ENCODE assay signal across 8 cellular contexts in genomic region chr7:108211382-108212201, GRCh38.
A peak's percentile ranks its signal among the peaks of the same experiment; 100 is the strongest.
DNase-seq lines count a peak whose midpoint lies in the region; ATAC-seq and TF ChIP-seq lines count a peak whose summit lies in the region.

No MANE protein-coding gene starts in this region.

- peak overlapping the region; percentile 93 for H3K27ac Mint-ChIP-seq in stimulated activated naive B cell treated with anti-CD40 and anti-IgM and Interleukin-4, amounts not matched to agents 10 μg/mL and 1 μg/mL and 100 μg/mL, for 72 hours

- H3K4me3 ChIP-seq in GM23248 (no peak overlapping the region), MG63 (no peak overlapping the region), adipocyte (ENCODE audit: low read length) (no peak overlapping the region), upper lobe of left lung (no peak overlapping the region)

- in situ Hi-C loops in GM23248 (cut with MboI): no loop called here

- no peaks in the 10 kb centered on the region for H3F3A ChIP-seq in GM23248 (ENCODE audit: insufficient read depth)

- H3K27ac ChIP-seq in GM23248 (no peak overlapping the region), upper lobe of left lung (no peak overlapping the region)

- DNase-seq in GDM1 (lab: John Stamatoyannopoulos, UW) (peak; percentile 39), GM23248 (peak; percentile 53), MG63 (peak; percentile 22), adipocyte (ENCODE audit: low read depth) (peak; percentile 25), upper lobe of left lung (no peak)
- peak; percentile 66 for DNase-seq in stimulated activated naive B cell treated with anti-CD40 and anti-IgM and Interleukin-4, amounts not matched to agents 10 μg/mL and 1 μg/mL and 100 μg/mL, for 72 hours
- no peak for DNase-seq in stimulated activated CD4-positive, alpha-beta T cell treated with anti-CD3 and anti-CD28 coated beads, Interleukin-1b, Interleukin-23, amount 100 ng/mL, for 48 hours
- no peak for DNase-seq in effector CD8-positive, alpha-beta T cell (lab: John Stamatoyannopoulos, UW)

- TF ChIP-seq CTCF in upper lobe of left lung (IDR thresholded peaks at IDR 0.05): no peak

- peaks cover 10 to 28% of the 10 kb centered on the region in 2 donors for H3K27me3 Mint-ChIP-seq in stimulated activated naive B cell treated with anti-CD40 and anti-IgM and Interleukin-4, amounts not matched to agents 10 μg/mL and 1 μg/mL and 100 μg/mL, for 72 hours

- H3K9ac ChIP-seq in GM23248 (no peak overlapping the region), adipocyte (ENCODE audit: low read length) (no peak overlapping the region)

- TF ChIP-seq EP300 in upper lobe of left lung (IDR thresholded peaks at IDR 0.05): no peak

- no peaks in the 10 kb centered on the region for H4K20me1 ChIP-seq in GM23248 (ENCODE audit: insufficient read depth)

- H3K79me2 ChIP-seq in GM23248 (ENCODE audit: insufficient read depth): no peaks in the 10 kb centered on the region

- H3K27me3 ChIP-seq in GM23248 (replicated peaks; ENCODE audit: insufficient read depth) (no peaks in the 10 kb centered on the region), MG63 (no peaks in the 10 kb centered on the region), adipocyte (replicated peaks; ENCODE audit: control insufficient read depth, insufficient read depth, low read length) (no peaks in the 10 kb centered on the region), upper lobe of left lung (no peaks in the 10 kb centered on the region)

- peaks cover 11 to 15% of the 10 kb centered on the region in 2 donors for H3K36me3 Mint-ChIP-seq in stimulated activated naive B cell treated with anti-CD40 and anti-IgM and Interleukin-4, amounts not matched to agents 10 μg/mL and 1 μg/mL and 100 μg/mL, for 72 hours

- H3K4me2 ChIP-seq in GM23248 (ENCODE audit: unreplicated experiment): no peak overlapping the region

- H3K9me3 ChIP-seq in GM23248 (ENCODE audit: low read depth) (no peaks in the 10 kb centered on the region), MG63 (no peaks in the 10 kb centered on the region), adipocyte (ENCODE audit: control insufficient read depth, low read length) (no peaks in the 10 kb centered on the region), upper lobe of left lung (no peaks in the 10 kb centered on the region)

- no peaks in the 10 kb centered on the region for H3K9me2 ChIP-seq in GM23248 (ENCODE audit: insufficient read depth)

- H3K4me1 ChIP-seq in GM23248 (ENCODE audit: insufficient read depth) (peaks cover 8% of the 10 kb centered on the region), adipocyte (ENCODE audit: control insufficient read depth, insufficient read depth, low read length) (peaks cover 11% of the 10 kb centered on the region), upper lobe of left lung (no peaks in the 10 kb centered on the region)

- no peaks in the 10 kb centered on the region for H3K36me3 ChIP-seq in GM23248 (ENCODE audit: low read depth)
- no peaks in the 10 kb centered on the region for H3K36me3 ChIP-seq in MG63
- H3K36me3 ChIP-seq in adipocyte (ENCODE audit: control insufficient read depth, insufficient read depth, low read length, severe bottlenecking): peaks cover 38% of the 10 kb centered on the region
- H3K36me3 ChIP-seq in upper lobe of left lung: no peaks in the 10 kb centered on the region

- WGBS in GM23248 (ENCODE audit: low coverage in 1 of 2, low lambda C conversion rate in 2 of 2, missing lambda C conversion rate in 2 of 2), 2 experiments: 73 to 76% methylated on average over 7 of the region's 7 CpGs
- 73 to 82% methylated on average over 4 to 7 of the region's 7 CpGs for WGBS in upper lobe of left lung, 2 donors

- peaks cover 15% of the 10 kb centered on the region in 2 donors for H3K4me1 Mint-ChIP-seq in stimulated activated naive B cell treated with anti-CD40 and anti-IgM and Interleukin-4, amounts not matched to agents 10 μg/mL and 1 μg/mL and 100 μg/mL, for 72 hours

- peaks cover 8 to 11% of the 10 kb centered on the region in 2 donors for H3K9me3 Mint-ChIP-seq in stimulated activated naive B cell treated with anti-CD40 and anti-IgM and Interleukin-4, amounts not matched to agents 10 μg/mL and 1 μg/mL and 100 μg/mL, for 72 hours

- no peak overlapping the region for H2AFZ ChIP-seq in GM23248

- no peak for TF ChIP-seq POLR2A in upper lobe of left lung (IDR thresholded peaks at IDR 0.05)

- H3K4me3 Mint-ChIP-seq in stimulated activated naive B cell treated with anti-CD40 and anti-IgM and Interleukin-4, amounts not matched to agents 10 μg/mL and 1 μg/mL and 100 μg/mL, for 72 hours: peak overlapping the region in 1 of 2 donors; percentile 33

- ATAC-seq in stimulated activated naive B cell treated with anti-CD40 and anti-IgM and Interleukin-4, amounts not matched to agents 10 μg/mL and 1 μg/mL and 100 μg/mL, for 72 hours (replicated peaks): peak; percentile 82 to 89
- no peak for ATAC-seq in upper lobe of left lung (ENCODE audit: low FRiP score in 2 of 2)

Comparison
In these comparisons a context has a peak if more than half of its experiments do, and no peak if none do; other contexts are left out.
1. DNase-seq: peak in GDM1 (single experiment), GM23248 (single experiment), MG63 (single experiment), adipocyte (single experiment) and stimulated activated naive B cell treated with anti-CD40 and anti-IgM and Interleukin-4, amounts not matched to agents 10 μg/mL and 1 μg/mL and 100 μg/mL, for 72 hours (single experiment); none in upper lobe of left lung (0 of 2), stimulated activated CD4-positive, alpha-beta T cell treated with anti-CD3 and anti-CD28 coated beads, Interleukin-1b, Interleukin-23, amount 100 ng/mL, for 48 hours (single experiment) and effector CD8-positive, alpha-beta T cell (single experiment).
2. ATAC-seq: peak in stimulated activated naive B cell treated with anti-CD40 and anti-IgM and Interleukin-4, amounts not matched to agents 10 μg/mL and 1 μg/mL and 100 μg/mL, for 72 hours (2 of 2); none in upper lobe of left lung (0 of 2).